10 cellular contexts compared by ENCODE assay signal in genomic region chr7:98869001-98869373, GRCh38. TPM values are rescaled to one million over a fixed set of nuclear protein-coding genes. Genes with fewer than 3 reads are reported as not detected.
DNase-seq lines count a peak whose midpoint lies in the region; ATAC-seq and TF ChIP-seq lines count a peak whose summit lies in the region.
"Had no signal": no experiment of that assay in that cellular context is flagged by ENCODE, and none has a peak within 500 bp of the region (broad histone marks: within the 10 kb centered on the region; RNA-seq: fewer than 3 reads in every experiment).

No MANE protein-coding gene starts in this region.

- DNase-seq in CD1c-positive myeloid dendritic cell (ENCODE audit: extremely low spot score) (peak; percentile 19), germinal center (ENCODE audit: low spot score) (no peak), NCI-H748 (lab: John Stamatoyannopoulos, UW; ENCODE audit: unreplicated experiment) (no peak)
- DNase-seq: activated gamma-delta T cell, NCI-H2081 treated with DMSO at 0.1 percent for 48 hours had no signal

- H3K4me3 ChIP-seq in HEK293 (ENCODE audit: low read depth, low read length) (no peak overlapping the region), neural cell (ENCODE audit: low read length) (peak overlapping the region; percentile 99)

- peaks cover 9% of the 10 kb centered on the region for H3K27me3 ChIP-seq in neural cell (ENCODE audit: insufficient read depth, low read depth, low read length)

- TF ChIP-seq EP300 in neural cell (conservative IDR thresholded peaks at IDR 0.05; ENCODE audit: poor library complexity, severe bottlenecking), result no peak

- H3K36me3 ChIP-seq in HEK293 (ENCODE audit: control insufficient read depth in 2 of 2, insufficient read depth in 1 of 2, low read length in 2 of 2), result no peaks in the 10 kb centered on the region
- H3K36me3 ChIP-seq in neural cell (ENCODE audit: insufficient read depth, low read length), result no peaks in the 10 kb centered on the region

- no peaks in the 10 kb centered on the region for H3F3A ChIP-seq in neural cell (ENCODE audit: insufficient read depth, low read length, poor library complexity, severe bottlenecking)

- peak overlapping the region; percentile 69 for H2AFZ ChIP-seq in neural cell (ENCODE audit: low read depth, low read length)

- H3K79me2 ChIP-seq in neural cell (replicated peaks; ENCODE audit: insufficient read depth, low read length), result no peaks in the 10 kb centered on the region

- H3K27ac ChIP-seq in HEK293 (ENCODE audit: extremely low read depth, low read depth, low read length) (no peak overlapping the region), cingulate gyrus (ENCODE audit: low read depth, low read length) (peak overlapping the region; percentile 75), neural cell (ENCODE audit: low read length) (peak overlapping the region; percentile 86)

- ATAC-seq in GM21576 (IDR thresholded peaks at IDR 0.05; ENCODE audit: unreplicated experiment) (no peak), GM18502 (IDR thresholded peaks at IDR 0.05; ENCODE audit: poor library complexity, unreplicated experiment) (no peak)

- H3K9ac ChIP-seq in neural cell (ENCODE audit: low read length), result peak overlapping the region; percentile 97

- no peak for TF ChIP-seq RAD21 in neural cell (conservative IDR thresholded peaks at IDR 0.05)

- H3K4me2 ChIP-seq in neural cell (ENCODE audit: low read length), result peak overlapping the region; percentile 46

- no peaks in the 10 kb centered on the region for H3K9me2 ChIP-seq in neural cell (ENCODE audit: insufficient read depth, low read length)

- H3K4me1 ChIP-seq in HEK293 (ENCODE audit: control insufficient read depth, insufficient read depth, low read length), result peaks cover 3% of the 10 kb centered on the region; the same call in 1 of the 2 replicates

- H4K20me1 ChIP-seq in neural cell (ENCODE audit: insufficient read depth), result no peaks in the 10 kb centered on the region

- TF ChIP-seq CTCF in HEK293 (tag by site-specific recombination; IDR thresholded peaks at IDR 0.05) (no peak), neural cell (IDR thresholded peaks at IDR 0.05; ENCODE audit: poor library complexity, severe bottlenecking) (no peak)

- H3K9me3 ChIP-seq in HEK293 (ENCODE audit: control insufficient read depth, insufficient read depth, low read depth, low read length), result no peaks in the 10 kb centered on the region
- no peaks in the 10 kb centered on the region for H3K9me3 ChIP-seq in neural cell (ENCODE audit: low read length)

- CTCF ChIA-PET in HEK293 (lab: Yijun Ruan, JAX), result no interaction called here

- POLR2A ChIA-PET in HEK293 (lab: Yijun Ruan, JAX), result no interaction called here

TF ChIP-seq in HEK293, 187 proteins besides CTCF, POLR2A, EP300 and RAD21:
- TF ChIP-seq SP7 (tag by site-specific recombination; IDR thresholded peaks at IDR 0.05) (no peak), PATZ1 (tag by site-specific recombination; IDR thresholded peaks at IDR 0.05) (0 out of 2 replicates have a peak, but pooled peaks have one; percentile 29), ZFHX2 (tag by site-specific recombination; conservative IDR thresholded peaks at IDR 0.05) (peak; percentile 52)

TF ChIP-seq in neural cell, 6 proteins besides CTCF, POLR2A, EP300 and RAD21:
- TF ChIP-seq MXI1 (conservative IDR thresholded peaks at IDR 0.05; ENCODE audit: poor library complexity, severe bottlenecking) (no peak), TAF1 (IDR thresholded peaks at IDR 0.05; ENCODE audit: low read depth) (no peak), SMC3 (conservative IDR thresholded peaks at IDR 0.05; ENCODE audit: poor library complexity) (no peak), POLR2AphosphoS5 (IDR thresholded peaks at IDR 0.05) (no peak), EZH2 (IDR thresholded peaks at IDR 0.05; ENCODE audit: borderline replicate concordance, insufficient read depth, low read length, poor library complexity, severe bottlenecking) (no peak)
- TF ChIP-seq, protein P1, sequence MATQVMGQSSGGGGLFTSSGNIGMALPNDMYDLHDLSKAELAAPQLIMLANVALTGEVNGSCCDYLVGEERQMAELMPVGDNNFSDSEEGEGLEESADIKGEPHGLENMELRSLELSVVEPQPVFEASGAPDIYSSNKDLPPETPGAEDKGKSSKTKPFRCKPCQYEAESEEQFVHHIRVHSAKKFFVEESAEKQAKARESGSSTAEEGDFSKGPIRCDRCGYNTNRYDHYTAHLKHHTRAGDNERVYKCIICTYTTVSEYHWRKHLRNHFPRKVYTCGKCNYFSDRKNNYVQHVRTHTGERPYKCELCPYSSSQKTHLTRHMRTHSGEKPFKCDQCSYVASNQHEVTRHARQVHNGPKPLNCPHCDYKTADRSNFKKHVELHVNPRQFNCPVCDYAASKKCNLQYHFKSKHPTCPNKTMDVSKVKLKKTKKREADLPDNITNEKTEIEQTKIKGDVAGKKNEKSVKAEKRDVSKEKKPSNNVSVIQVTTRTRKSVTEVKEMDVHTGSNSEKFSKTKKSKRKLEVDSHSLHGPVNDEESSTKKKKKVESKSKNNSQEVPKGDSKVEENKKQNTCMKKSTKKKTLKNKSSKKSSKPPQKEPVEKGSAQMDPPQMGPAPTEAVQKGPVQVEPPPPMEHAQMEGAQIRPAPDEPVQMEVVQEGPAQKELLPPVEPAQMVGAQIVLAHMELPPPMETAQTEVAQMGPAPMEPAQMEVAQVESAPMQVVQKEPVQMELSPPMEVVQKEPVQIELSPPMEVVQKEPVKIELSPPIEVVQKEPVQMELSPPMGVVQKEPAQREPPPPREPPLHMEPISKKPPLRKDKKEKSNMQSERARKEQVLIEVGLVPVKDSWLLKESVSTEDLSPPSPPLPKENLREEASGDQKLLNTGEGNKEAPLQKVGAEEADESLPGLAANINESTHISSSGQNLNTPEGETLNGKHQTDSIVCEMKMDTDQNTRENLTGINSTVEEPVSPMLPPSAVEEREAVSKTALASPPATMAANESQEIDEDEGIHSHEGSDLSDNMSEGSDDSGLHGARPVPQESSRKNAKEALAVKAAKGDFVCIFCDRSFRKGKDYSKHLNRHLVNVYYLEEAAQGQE (IDR thresholded peaks at IDR 0.05; ENCODE audit: borderline replicate concordance), result no peak

RNA-seq across cellular contexts. Expression of gene TMEM130, which starts 0.8 kb away (rescaled TPM):
- polyA plus RNA-seq in neural cell, result 9.0 and 12.3 TPM in 2 replicates
- 6.8 and 11.2 TPM in 2 replicates for polyA minus RNA-seq in neural cell

RNA-seq across cellular contexts. Expression of gene TRRAP, which starts 9.3 kb away (rescaled TPM):
- polyA plus RNA-seq in neural cell, result 12.9 and 16.6 TPM in 2 replicates
- 37.7 and 51.1 TPM in 2 replicates for polyA minus RNA-seq in neural cell
